In the genomic region with DNA sequence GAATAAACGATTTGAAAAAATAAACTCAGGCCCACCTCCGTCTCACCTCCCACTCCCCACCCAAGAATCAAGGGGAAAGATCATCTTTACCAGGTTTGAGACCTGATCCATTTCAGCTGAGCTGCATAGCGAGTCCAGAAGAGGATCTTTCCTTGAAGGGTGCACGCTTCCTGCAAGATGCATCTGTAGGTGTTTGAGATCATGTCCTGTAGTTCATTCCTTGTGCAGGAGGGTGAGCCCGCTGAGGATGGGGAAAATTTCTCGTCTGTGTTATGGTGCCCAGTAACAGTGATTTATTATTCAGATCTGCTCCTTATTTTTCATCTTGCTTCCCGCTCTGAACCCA, we compare ENCODE assay signal across 9 cellular contexts. TPM values are rescaled to one million over a fixed set of nuclear protein-coding genes. Genes with fewer than 3 reads are reported as not detected.
DNase-seq lines count a peak whose midpoint lies in the region; ATAC-seq, FAIRE-seq and TF ChIP-seq lines count a peak whose summit lies in the region.
"Had no signal": no experiment of that assay in that cellular context is flagged by ENCODE, and none has a peak within 500 bp of the region (broad histone marks: within the 10 kb centered on the region; RNA-seq: fewer than 3 reads in every experiment).

No MANE protein-coding gene starts in this region.

- H3K9me3 ChIP-seq in astrocyte (ENCODE audit: insufficient read depth, low read depth, low read length), result no peaks in the 10 kb centered on the region
- H3K9me3 ChIP-seq in uterus, result no peaks in the 10 kb centered on the region

- H3K27ac Mint-ChIP-seq in astrocyte (ENCODE audit: unreplicated experiment) (peak overlapping the region; percentile 72), memory B cell (peak overlapping the region; percentile 43)

- intact Hi-C loops in uterus (cut with DNase I; ENCODE audit: low total_unique reads), result no loop called here

- H3K4me1 ChIP-seq in astrocyte (ENCODE audit: insufficient read depth, low read length) (peaks cover 31% of the 10 kb centered on the region), uterus (peaks cover 0 to 9% of the 10 kb centered on the region in 2 donors)

- H3K36me3 ChIP-seq in astrocyte (ENCODE audit: insufficient read depth, low read length), result no peaks in the 10 kb centered on the region
- H3K36me3 ChIP-seq in uterus, result no peaks in the 10 kb centered on the region

- H3K79me2 ChIP-seq in astrocyte (ENCODE audit: insufficient read depth, low read length), result no peaks in the 10 kb centered on the region

- H3K9ac ChIP-seq in astrocyte (ENCODE audit: low read length), result peak overlapping the region; percentile 86

- H3K27me3 ChIP-seq in astrocyte (ENCODE audit: insufficient read depth, low read length) (no peaks in the 10 kb centered on the region), uterus (no peaks in the 10 kb centered on the region)

- H3K4me2 ChIP-seq in astrocyte (ENCODE audit: low read length), result peak overlapping the region; percentile 95

- H4K20me1 ChIP-seq in astrocyte (ENCODE audit: insufficient read depth, low read length), result no peaks in the 10 kb centered on the region

- peak overlapping the region; percentile 40 for H3K27ac ChIP-seq in astrocyte (ENCODE audit: low read depth, low read length)
- H3K27ac ChIP-seq in uterus, result no peak overlapping the region
- H3K27ac ChIP-seq: epithelial cell of prostate had no signal

- TF ChIP-seq POLR2A in uterus (IDR thresholded peaks at IDR 0.05), result no peak

- DNase-seq in AG08396 (ENCODE audit: low spot score), result peak; percentile 14
- no peak for DNase-seq in HFF-Myc (ENCODE audit: extremely low read depth, low read depth)
- no peak for DNase-seq in astrocyte (ENCODE audit: low read depth)
- no peak for DNase-seq in memory B cell (ENCODE audit: low spot score in 2 of 2)
- no peak for DNase-seq in uterus
- DNase-seq in inferior parietal cortex (ENCODE audit: extremely low spot score), result no peak
- DNase-seq in GDM1 (lab: John Stamatoyannopoulos, UW), result no peak

- H3K4me3 ChIP-seq in HFF-Myc (replicated peaks; ENCODE audit: low read depth, low read length), result peak overlapping the region; percentile 67
- H3K4me3 ChIP-seq in astrocyte (ENCODE audit: insufficient read depth, low read depth, low read length), result peak overlapping the region; percentile 80
- H3K4me3 ChIP-seq in uterus, result peak overlapping the region; percentile 57 to 58

- H3K36me3 Mint-ChIP-seq in astrocyte (ENCODE audit: low read depth, unreplicated experiment) (no peaks in the 10 kb centered on the region), memory B cell (peaks cover 2% of the 10 kb centered on the region)

- peak overlapping the region; percentile 97 for H3K4me3 Mint-ChIP-seq in astrocyte (ENCODE audit: unreplicated experiment)
- H3K4me3 Mint-ChIP-seq in memory B cell, result peak overlapping the region; percentile 88

- H3K9me3 Mint-ChIP-seq in astrocyte (ENCODE audit: unreplicated experiment) (no peaks in the 10 kb centered on the region), memory B cell (no peaks in the 10 kb centered on the region)

- ATAC-seq in memory B cell (ENCODE audit: low read depth) (no peak), GM18873 (IDR thresholded peaks at IDR 0.05; ENCODE audit: low FRiP score, unreplicated experiment) (no peak)

- H3K27me3 Mint-ChIP-seq in astrocyte (ENCODE audit: low read depth, unreplicated experiment) (no peaks in the 10 kb centered on the region), memory B cell (no peaks in the 10 kb centered on the region)

- FAIRE-seq in astrocyte (lab: Jason Lieb, UNC), result no peak

- H3K4me1 Mint-ChIP-seq in astrocyte (ENCODE audit: low read depth, unreplicated experiment) (peaks cover 38% of the 10 kb centered on the region), memory B cell (peaks cover 31% of the 10 kb centered on the region)

- peak overlapping the region; percentile 66 for H2AFZ ChIP-seq in astrocyte (ENCODE audit: low read depth, low read length)

- TF ChIP-seq CTCF in HFF-Myc (IDR thresholded peaks at IDR 0.05; ENCODE audit: low read depth, low read length, missing control alignments) (no peak), astrocyte (IDR thresholded peaks at IDR 0.05; ENCODE audit: insufficient read depth, low read depth, low read length) (no peak), uterus (IDR thresholded peaks at IDR 0.05) (no peak)

RNA-seq across cellular contexts. Expression of a gene that starts 0.6 kb away (rescaled TPM):
- total RNA-seq in astrocyte (17.9 and 20.1 TPM in 2 replicates), uterus (1 to 10 TPM in 1 of 4 donors, under 1 TPM in 1, not detected in 2; 0.97 to 1.0 TPM)

RNA-seq across cellular contexts. Expression of a gene that starts 0.8 kb away (rescaled TPM):
- total RNA-seq in astrocyte (17.0 and 17.3 TPM in 2 replicates), uterus (10 to 100 TPM in 3 of 4 donors, 1 to 10 TPM in 1; 1.2 to 25.4 (median 14.9) TPM)

RNA-seq across cellular contexts. Expression of a gene that starts 26.8 kb away (rescaled TPM):
- 237 and 249 TPM in 2 replicates for total RNA-seq in astrocyte
- total RNA-seq in uterus, result 100 to 1,000 TPM in 3 of 4 donors, 10 to 100 TPM in 1; 61.2 to 320 (median 168) TPM
